ENCODE assay signal across 14 cellular contexts in genomic region chr3:4742359-4742758, GRCh38.
A peak's percentile ranks its signal among the peaks of the same experiment; 100 is the strongest.
DNase-seq lines count a peak whose midpoint lies in the region; ATAC-seq and TF ChIP-seq lines count a peak whose summit lies in the region.
"Had no signal": no experiment of that assay in that cellular context is flagged by ENCODE, and none has a peak within 500 bp of the region (broad histone marks: within the 10 kb centered on the region; RNA-seq: fewer than 3 reads in every experiment).

No MANE protein-coding gene starts in this region.

- TF ChIP-seq CTCF in adrenal gland (IDR thresholded peaks at IDR 0.05): no peak
- TF ChIP-seq CTCF in left lung (IDR thresholded peaks at IDR 0.05): no peak
- TF ChIP-seq CTCF in spleen (IDR thresholded peaks at IDR 0.05 in 8 of 11, conservative IDR thresholded peaks at IDR 0.05 in 3 of 11): no peak

- ATAC-seq in left lung: peak; percentile 2
- no peak for ATAC-seq in effector memory CD8-positive, alpha-beta T cell (replicated peaks)
- ATAC-seq: CD8-positive, alpha-beta T cell had no signal

- no peak overlapping the region for H3K4me3 Mint-ChIP-seq in effector memory CD8-positive, alpha-beta T cell
- H3K4me3 Mint-ChIP-seq: activated CD4-positive, alpha-beta T cell treated with anti-CD3 and anti-CD28 coated beads for 36 hours; CD8-positive, alpha-beta T cell had no signal

- no peaks in the 10 kb centered on the region for H3K27me3 Mint-ChIP-seq in effector memory CD8-positive, alpha-beta T cell
- H3K27me3 Mint-ChIP-seq: activated CD4-positive, alpha-beta T cell treated with anti-CD3 and anti-CD28 coated beads for 36 hours had no signal

- peaks cover 40 to 45% of the 10 kb centered on the region in 2 donors for H3K4me1 Mint-ChIP-seq in effector memory CD8-positive, alpha-beta T cell (ENCODE audit: low read depth in 2 of 2)

- no peak for TF ChIP-seq POLR2A in adrenal gland (IDR thresholded peaks at IDR 0.05)
- no peak for TF ChIP-seq POLR2A in spleen (IDR thresholded peaks at IDR 0.05)

- WGBS in adrenal gland, 4 donors: 91 to 95% (median 94%) methylated on average over 5 of the region's 5 CpGs
- 91 to 95% (median 93%) methylated on average over 5 of the region's 5 CpGs for WGBS in spleen, 5 donors

- H3K27me3 ChIP-seq in adrenal gland (no peaks in the 10 kb centered on the region), left lung (no peaks in the 10 kb centered on the region), spleen (replicated peaks in 1 of 7) (no peaks in the 10 kb centered on the region)

- DNase-seq in HT1080 (ENCODE audit: low read depth): peak; percentile 6
- DNase-seq in adrenal gland: peak in 1 of 7 donors; percentile 51
- no peak for DNase-seq in left lung
- no peak for DNase-seq in spleen
- no peak for DNase-seq in NCI-H345 (lab: John Stamatoyannopoulos, UW)
- no peak for DNase-seq in occipital lobe (lab: John Stamatoyannopoulos, UW)
- no peak for DNase-seq in effector memory CD8-positive, alpha-beta T cell
- DNase-seq in Kasumi-1 (lab: John Stamatoyannopoulos, UW): no peak
- DNase-seq: activated naive CD4-positive, alpha-beta T cell treated with Interleukin-2 at 50 U/mL for 16 hours; CD8-positive, alpha-beta T cell; effector CD8-positive, alpha-beta T cell; NCI-H1694 treated with DMSO at 0.1 percent for 48 hours had no signal

- no peaks in the 10 kb centered on the region for H3K36me3 ChIP-seq in adrenal gland (replicated peaks in 1 of 2)
- no peaks in the 10 kb centered on the region for H3K36me3 ChIP-seq in left lung
- peaks cover 0 to 67% (median 4%) of the 10 kb centered on the region in 6 donors for H3K36me3 ChIP-seq in spleen

- intact Hi-C loops in adrenal gland (cut with DNase I): no loop called here
- intact Hi-C loops in left lung (cut with DNase I): no loop called here
- intact Hi-C loops in spleen (cut with DNase I; ENCODE audit: low total_unique reads): no loop called here

- peaks cover 0 to 3% of the 10 kb centered on the region in 2 donors for H3K9me3 Mint-ChIP-seq in effector memory CD8-positive, alpha-beta T cell

- H3K27ac Mint-ChIP-seq in effector memory CD8-positive, alpha-beta T cell: peak overlapping the region in 1 of 2 donors; percentile 92

- H3K9me3 ChIP-seq in adrenal gland (replicated peaks in 1 of 3): no peaks in the 10 kb centered on the region
- H3K9me3 ChIP-seq in left lung: no peaks in the 10 kb centered on the region
- no peaks in the 10 kb centered on the region for H3K9me3 ChIP-seq in spleen

- H3K4me1 ChIP-seq in adrenal gland (replicated peaks in 1 of 2): peaks cover 13 to 25% of the 10 kb centered on the region in 2 donors
- H3K4me1 ChIP-seq in left lung: peaks cover 15 to 62% of the 10 kb centered on the region in 2 donors
- H3K4me1 ChIP-seq in spleen: peaks cover 12 to 57% (median 31%) of the 10 kb centered on the region in 6 donors

- no peak overlapping the region for H3K4me3 ChIP-seq in adrenal gland
- H3K4me3 ChIP-seq in left lung: no peak overlapping the region
- no peak overlapping the region for H3K4me3 ChIP-seq in spleen
- H3K4me3 ChIP-seq: SK-N-MC had no signal

- H3K36me3 Mint-ChIP-seq in effector memory CD8-positive, alpha-beta T cell (ENCODE audit: insufficient read depth): peaks cover 3% of the 10 kb centered on the region

- H3K27ac ChIP-seq in adrenal gland (peak overlapping the region; percentile 55 to 90 (median 84)), left lung (peak overlapping the region; percentile 79 to 84), spleen (peak overlapping the region; percentile 79 to 91 (median 84))
- H3K27ac ChIP-seq: SK-N-MC had no signal
